ENCODE assay signal across 11 cellular contexts in genomic region chr19:14511245-14511625, GRCh38. TPM values are rescaled to one million over a fixed set of nuclear protein-coding genes. Genes with fewer than 3 reads are reported as not detected.
DNase-seq lines count a peak whose midpoint lies in the region; ATAC-seq and TF ChIP-seq lines count a peak whose summit lies in the region.
"Had no signal": no experiment of that assay in that cellular context is flagged by ENCODE, and none has a peak within 500 bp of the region (broad histone marks: within the 10 kb centered on the region; RNA-seq: fewer than 3 reads in every experiment).

No MANE protein-coding gene starts in this region.

- TF ChIP-seq CTCF in brain microvascular endothelial cell (IDR thresholded peaks at IDR 0.05; ENCODE audit: low read depth, low read length, missing control alignments): no peak
- no peak for TF ChIP-seq CTCF in Peyer's patch (IDR thresholded peaks at IDR 0.05)

- no peak overlapping the region for H2BK120ac ChIP-seq in neuronal stem cell (ENCODE audit: low read depth, low read length)

- no peak overlapping the region for H3K4me3 ChIP-seq in brain microvascular endothelial cell (ENCODE audit: low read depth, low read length)
- H3K4me3 ChIP-seq in naive thymus-derived CD4-positive, alpha-beta T cell (ENCODE audit: low read length): no peak overlapping the region
- no peak overlapping the region for H3K4me3 ChIP-seq in neuronal stem cell (ENCODE audit: low read length in 2 of 2)
- no peak overlapping the region for H3K4me3 ChIP-seq in Peyer's patch

- H3K9me3 Mint-ChIP-seq in stimulated activated naive CD8-positive, alpha-beta T cell treated with anti-CD3 and anti-CD28 coated beads, Interleukin-15, Interleukin-2, amounts not matched to agents 100 ng/mL and 50 ng/mL, for 24 hours: no peaks in the 10 kb centered on the region
- peaks cover 0 to 3% (median 0%) of the 10 kb centered on the region in 11 donors for H3K9me3 Mint-ChIP-seq in naive thymus-derived CD4-positive, alpha-beta T cell
- H3K9me3 Mint-ChIP-seq: naive B cell had no signal

- intact Hi-C loops in naive thymus-derived CD4-positive, alpha-beta T cell (cut with micrococcal nuclease): no loop called here

- H3K9ac ChIP-seq in neuronal stem cell (ENCODE audit: low read depth, low read length, poor library complexity): no peak overlapping the region

- H3K4ac ChIP-seq in neuronal stem cell (ENCODE audit: low read length): no peak overlapping the region

- peaks cover 21% of the 10 kb centered on the region for H3K36me3 ChIP-seq in brain microvascular endothelial cell (replicated peaks)
- peaks cover 12 to 26% (median 21%) of the 10 kb centered on the region in 3 experiments for H3K36me3 ChIP-seq in naive thymus-derived CD4-positive, alpha-beta T cell (ENCODE audit: control insufficient read depth in 2 of 3, insufficient read depth in 3 of 3, low read length in 3 of 3)
- peaks cover 21 to 35% of the 10 kb centered on the region in 2 donors for H3K36me3 ChIP-seq in neuronal stem cell (replicated peaks in 1 of 2; ENCODE audit: control insufficient read depth in 2 of 2, insufficient read depth in 2 of 2, low read length in 2 of 2)
- H3K36me3 ChIP-seq in Peyer's patch: peaks cover 0 to 30% (median 0%) of the 10 kb centered on the region in 3 donors

- H2AFZ ChIP-seq in neuronal stem cell (ENCODE audit: low read length): no peak overlapping the region

- H2BK5ac ChIP-seq in neuronal stem cell (ENCODE audit: low read length): no peak overlapping the region

- no peak overlapping the region for H3K4me2 ChIP-seq in neuronal stem cell (ENCODE audit: insufficient read depth, low read length, poor library complexity, severe bottlenecking)

- peak overlapping the region; percentile 57 for H3K27ac Mint-ChIP-seq in stimulated activated naive CD8-positive, alpha-beta T cell treated with anti-CD3 and anti-CD28 coated beads, Interleukin-15, Interleukin-2, amounts not matched to agents 100 ng/mL and 50 ng/mL, for 24 hours
- H3K27ac Mint-ChIP-seq in naive thymus-derived CD4-positive, alpha-beta T cell: peak overlapping the region in 5 of 9 donors; percentile 43 to 97 (median 70)
- H3K27ac Mint-ChIP-seq: naive B cell had no signal

- in situ Hi-C loops in brain microvascular endothelial cell (cut with HindIII; ENCODE audit: low pct_ligation_motif_present, low sequenced_read_pairs): no loop called here

- no peak overlapping the region for H2BK12ac ChIP-seq in neuronal stem cell (ENCODE audit: low read length)

- DNase-seq in stimulated activated naive CD8-positive, alpha-beta T cell treated with anti-CD3 and anti-CD28 coated beads, Interleukin-15, Interleukin-2, amounts not matched to agents 100 U/mL and 50 U/mL, for 24 hours: no peak
- DNase-seq in brain microvascular endothelial cell (no peak), neuronal stem cell (ENCODE audit: low spot score) (no peak), Peyer's patch (no peak), DMS53 treated with DMSO at 0.1 percent for 48 hours (lab: John Stamatoyannopoulos, UW; ENCODE audit: unreplicated experiment) (no peak)
- DNase-seq in naive thymus-derived CD4-positive, alpha-beta T cell: no peak
- DNase-seq: naive B cell, NCI-H2227 treated with DMSO at 0.1 percent for 48 hours had no signal

- H3K18ac ChIP-seq in neuronal stem cell (ENCODE audit: low read length): no peak overlapping the region

- no peaks in the 10 kb centered on the region for H3K27me3 Mint-ChIP-seq in stimulated activated naive CD8-positive, alpha-beta T cell treated with anti-CD3 and anti-CD28 coated beads, Interleukin-15, Interleukin-2, amounts not matched to agents 100 ng/mL and 50 ng/mL, for 24 hours
- no peaks in the 10 kb centered on the region for H3K27me3 Mint-ChIP-seq in naive thymus-derived CD4-positive, alpha-beta T cell
- H3K27me3 Mint-ChIP-seq: naive B cell had no signal

- H3K27ac ChIP-seq in brain microvascular endothelial cell: peak overlapping the region; percentile 48
- no peak overlapping the region for H3K27ac ChIP-seq in naive thymus-derived CD4-positive, alpha-beta T cell (ENCODE audit: low read depth, low read length)
- no peak overlapping the region for H3K27ac ChIP-seq in neuronal stem cell (replicated peaks; ENCODE audit: low read length)
- peak overlapping the region in 1 of 4 donors; percentile 38 for H3K27ac ChIP-seq in Peyer's patch
- H3K27ac ChIP-seq: C4-2B had no signal

- peaks cover 58% of the 10 kb centered on the region for H3K4me1 Mint-ChIP-seq in stimulated activated naive CD8-positive, alpha-beta T cell treated with anti-CD3 and anti-CD28 coated beads, Interleukin-15, Interleukin-2, amounts not matched to agents 100 ng/mL and 50 ng/mL, for 24 hours (ENCODE audit: low read depth)
- H3K4me1 Mint-ChIP-seq in naive thymus-derived CD4-positive, alpha-beta T cell: peaks cover 47 to 83% (median 70%) of the 10 kb centered on the region in 7 donors

- no peak overlapping the region for H3K23ac ChIP-seq in neuronal stem cell (ENCODE audit: low read depth, low read length, poor library complexity)

- H2AK5ac ChIP-seq in neuronal stem cell (ENCODE audit: low read depth, low read length): no peak overlapping the region

- H3K4me1 ChIP-seq in naive thymus-derived CD4-positive, alpha-beta T cell (ENCODE audit: control insufficient read depth in 2 of 2, insufficient read depth in 2 of 2, low read length in 2 of 2): peaks cover 37 to 44% of the 10 kb centered on the region in 2 donors
- H3K4me1 ChIP-seq in neuronal stem cell (ENCODE audit: control insufficient read depth in 2 of 2, insufficient read depth in 1 of 2, low read depth in 1 of 2, low read length in 2 of 2): peaks cover 2 to 4% of the 10 kb centered on the region in 2 donors
- H3K4me1 ChIP-seq in Peyer's patch: peaks cover 0 to 29% (median 9%) of the 10 kb centered on the region in 4 donors

- no peaks in the 10 kb centered on the region for H3K9me3 ChIP-seq in naive thymus-derived CD4-positive, alpha-beta T cell (ENCODE audit: control insufficient read depth in 2 of 3, low read length in 3 of 3)
- H3K9me3 ChIP-seq in neuronal stem cell (replicated peaks in 1 of 2; ENCODE audit: control insufficient read depth in 2 of 2, insufficient read depth in 1 of 2, low read depth in 1 of 2, low read length in 2 of 2): no peaks in the 10 kb centered on the region
- H3K9me3 ChIP-seq in Peyer's patch: no peaks in the 10 kb centered on the region

- no peak for TF ChIP-seq POLR2A in Peyer's patch (IDR thresholded peaks at IDR 0.05)

- H3K27me3 ChIP-seq in brain microvascular endothelial cell (replicated peaks) (no peaks in the 10 kb centered on the region), neuronal stem cell (ENCODE audit: control insufficient read depth in 3 of 3, insufficient read depth in 3 of 3, low read depth in 1 of 3, low read length in 3 of 3) (no peaks in the 10 kb centered on the region), Peyer's patch (no peaks in the 10 kb centered on the region)
- no peaks in the 10 kb centered on the region for H3K27me3 ChIP-seq in naive thymus-derived CD4-positive, alpha-beta T cell (ENCODE audit: control insufficient read depth in 2 of 2, insufficient read depth in 2 of 2, low read length in 2 of 2)

- POLR2A ChIA-PET in naive thymus-derived CD4-positive, alpha-beta T cell (lab: Charles Lee): interaction anchor here (1.7 to 34.0 kb wide), 2 partner anchors 16 to 20 kb away, joined by 5 to 1101 read pairs; partner anchors contain the start of genes DNAJB1, GIPC1 and TECR

- no peak overlapping the region for H4K91ac ChIP-seq in neuronal stem cell (ENCODE audit: low read depth, low read length, poor library complexity)

- WGBS in neuronal stem cell (ENCODE audit: extremely low coverage in 2 of 2, insufficient read length in 2 of 2, insufficient replicate concordance in 1 of 2), 2 donors: no CpG with 5 or more reads among the region's 4 CpGs

- no peak overlapping the region for H3K14ac ChIP-seq in neuronal stem cell (ENCODE audit: low read length)

- H2BK15ac ChIP-seq in neuronal stem cell (ENCODE audit: low read length): no peak overlapping the region

- CTCF ChIA-PET in naive thymus-derived CD4-positive, alpha-beta T cell (lab: Charles Lee): interaction anchor here (1.5 to 2.0 kb wide), 2 partner anchors 12 to 46 kb away, joined by 5 to 7 read pairs; no protein-coding TSS in a partner anchor

- no peak overlapping the region for H3K4me3 Mint-ChIP-seq in stimulated activated naive CD8-positive, alpha-beta T cell treated with anti-CD3 and anti-CD28 coated beads, Interleukin-15, Interleukin-2, amounts not matched to agents 100 ng/mL and 50 ng/mL, for 24 hours
- peak overlapping the region in 1 of 10 donors; percentile 15 for H3K4me3 Mint-ChIP-seq in naive thymus-derived CD4-positive, alpha-beta T cell
- H3K4me3 Mint-ChIP-seq: naive B cell had no signal

- no peak for ATAC-seq in stimulated activated naive CD8-positive, alpha-beta T cell treated with anti-CD3 and anti-CD28 coated beads, Interleukin-15, Interleukin-2, amounts not matched to agents 100 U/mL and 50 U/mL, for 24 hours
- ATAC-seq in naive thymus-derived CD4-positive, alpha-beta T cell: no peak
- no peak for ATAC-seq in GM19328 (IDR thresholded peaks at IDR 0.05; ENCODE audit: unreplicated experiment)

- no peak overlapping the region for H4K8ac ChIP-seq in neuronal stem cell (ENCODE audit: low read depth, low read length)

- H3K36me3 Mint-ChIP-seq in stimulated activated naive CD8-positive, alpha-beta T cell treated with anti-CD3 and anti-CD28 coated beads, Interleukin-15, Interleukin-2, amounts not matched to agents 100 ng/mL and 50 ng/mL, for 24 hours (ENCODE audit: low read depth): peaks cover 27% of the 10 kb centered on the region
- peaks cover 5 to 21% (median 18%) of the 10 kb centered on the region in 5 donors for H3K36me3 Mint-ChIP-seq in naive thymus-derived CD4-positive, alpha-beta T cell

- peaks cover 4% of the 10 kb centered on the region for H3K79me1 ChIP-seq in neuronal stem cell (ENCODE audit: low read depth, low read length)

RNA-seq across cellular contexts. Expression of gene DNAJB1, which starts 7.0 kb away (rescaled TPM):
- total RNA-seq in naive thymus-derived CD4-positive, alpha-beta T cell: 100 to 1,000 TPM in 4 of 5 experiments, 10 to 100 TPM in 1; 87.4 to 574 (median 177) TPM
- 100 to 1,000 TPM; 221 to 307 TPM for polyA plus RNA-seq in naive thymus-derived CD4-positive, alpha-beta T cell
- 49.6 TPM for polyA plus RNA-seq in neuronal stem cell (2013, experiment 1 of 2)
- 49.2 TPM for polyA plus RNA-seq in neuronal stem cell (2013, experiment 2 of 2)
- total RNA-seq in Peyer's patch: 10 to 100 TPM; 34.5 to 60.2 (median 54.1) TPM

RNA-seq across cellular contexts. Expression of gene GIPC1, which starts 15.3 kb away (rescaled TPM):
- total RNA-seq in naive thymus-derived CD4-positive, alpha-beta T cell: 10 to 100 TPM; 21.3 to 45.4 (median 24.7) TPM
- polyA plus RNA-seq in naive thymus-derived CD4-positive, alpha-beta T cell: 10 to 100 TPM; 34.0 to 46.1 TPM
- 47.5 TPM for polyA plus RNA-seq in neuronal stem cell (2013, experiment 1 of 2)
- polyA plus RNA-seq in neuronal stem cell (2013, experiment 2 of 2): 45.1 TPM
- 10 to 100 TPM; 45.8 to 68.5 (median 65.2) TPM for total RNA-seq in Peyer's patch

RNA-seq across cellular contexts. Expression of gene TECR, which starts 18.2 kb away (rescaled TPM):
- total RNA-seq in naive thymus-derived CD4-positive, alpha-beta T cell: 100 to 1,000 TPM; 123 to 218 (median 150) TPM
- polyA plus RNA-seq in naive thymus-derived CD4-positive, alpha-beta T cell: 100 to 1,000 TPM; 290 to 325 TPM
- polyA plus RNA-seq in neuronal stem cell (2013, experiment 1 of 2): 225 TPM
- polyA plus RNA-seq in neuronal stem cell (2013, experiment 2 of 2): 213 TPM
- total RNA-seq in Peyer's patch: 100 to 1,000 TPM in 1 of 4 donors, 10 to 100 TPM in 3; 24.8 to 103 (median 78.7) TPM

RNA-seq across cellular contexts. Expression of gene PTGER1, which starts 36.1 kb away (rescaled TPM):
- under 1 TPM in 1 of 5 experiments, not detected in 4; 0.46 TPM for total RNA-seq in naive thymus-derived CD4-positive, alpha-beta T cell
- polyA plus RNA-seq in naive thymus-derived CD4-positive, alpha-beta T cell: not detected
- 0.26 TPM for polyA plus RNA-seq in neuronal stem cell (2013, experiment 1 of 2)
- polyA plus RNA-seq in neuronal stem cell (2013, experiment 2 of 2): 0.29 TPM
- not detected for total RNA-seq in Peyer's patch
